11 cellular contexts compared by ENCODE assay signal in genomic region chr4:176436500-176436973, GRCh38.
DNase-seq lines count a peak whose midpoint lies in the region; ATAC-seq and TF ChIP-seq lines count a peak whose summit lies in the region.
"Had no signal": no experiment of that assay in that cellular context is flagged by ENCODE, and none has a peak within 500 bp of the region (broad histone marks: within the 10 kb centered on the region; RNA-seq: fewer than 3 reads in every experiment).

No MANE protein-coding gene starts in this region.

- TF ChIP-seq CTCF in mammary epithelial cell (conservative IDR thresholded peaks at IDR 0.05 in 1 of 2, IDR thresholded peaks at IDR 0.05 in 1 of 2; ENCODE audit: extremely low read depth in 1 of 2, insufficient read depth in 1 of 2, low read depth in 1 of 2, low read length in 2 of 2): no peak
- no peak for TF ChIP-seq CTCF in GM20000 (IDR thresholded peaks at IDR 0.05; ENCODE audit: extremely low read depth, missing control alignments)

- peak; percentile 64 for ATAC-seq in GM21423 (IDR thresholded peaks at IDR 0.05; ENCODE audit: unreplicated experiment)
- ATAC-seq: HCT116 had no signal

- dilution Hi-C loops in mammary epithelial cell (cut with HindIII; ENCODE audit: low sequenced_read_pairs): no loop called here

- H3K4me3 ChIP-seq in mammary epithelial cell (replicated peaks in 1 of 3; ENCODE audit: insufficient read depth in 1 of 3, low read depth in 2 of 3, low read length in 3 of 3): no peak overlapping the region
- H3K4me3 ChIP-seq: coronary artery had no signal

- peaks cover 23% of the 10 kb centered on the region for H3K4me1 ChIP-seq in mammary epithelial cell (ENCODE audit: insufficient read depth, low read length)

- intact Hi-C loops in mammary epithelial cell (cut with micrococcal nuclease): no loop called here

- H3K27me3 ChIP-seq in mammary epithelial cell (ENCODE audit: insufficient read depth, low read length): no peaks in the 10 kb centered on the region

- BruUV-seq in mammary epithelial cell (replicated peaks; lab: Mats Ljungman, UMichigan): no TSS peak

- H3K4me2 ChIP-seq in mammary epithelial cell (ENCODE audit: insufficient read depth, low read depth, low read length): no peak overlapping the region

- H3K79me2 ChIP-seq in mammary epithelial cell (ENCODE audit: insufficient read depth, low read length): no peaks in the 10 kb centered on the region

- no peaks in the 10 kb centered on the region for H3K36me3 ChIP-seq in mammary epithelial cell (ENCODE audit: insufficient read depth, low read length)

- peak; percentile 60 for DNase-seq in AG08395 (ENCODE audit: low spot score)
- peak; percentile 44 for DNase-seq in HPDE6-E6E7 (ENCODE audit: extremely low spot score)
- peak; percentile 98 for DNase-seq in mammary epithelial cell
- no peak for DNase-seq in NCI-H128 (lab: John Stamatoyannopoulos, UW; ENCODE audit: unreplicated experiment)
- no peak for DNase-seq in NCI-H1436 (lab: John Stamatoyannopoulos, UW)
- DNase-seq in GM20000 (ENCODE audit: low spot score): no peak
- DNase-seq in activated gamma-delta T cell treated with Interleukin-2 at 50 U/mL for 16 hours: no peak
- DNase-seq: NCI-H526 had no signal

- H3K27ac ChIP-seq in mammary epithelial cell (ENCODE audit: insufficient read depth, low read depth, low read length): peak overlapping the region; percentile 54
- H3K27ac ChIP-seq: coronary artery had no signal

- no peaks in the 10 kb centered on the region for H3K9me3 ChIP-seq in mammary epithelial cell (replicated peaks; ENCODE audit: insufficient read depth, low read length)

- in situ Hi-C loops in mammary epithelial cell (cut with MboI; ENCODE audit: low sequenced_read_pairs in 2 of 2): no loop called here

- H2AFZ ChIP-seq in mammary epithelial cell (ENCODE audit: low read depth, low read length): peak overlapping the region; percentile 36

- no peaks in the 10 kb centered on the region for H4K20me1 ChIP-seq in mammary epithelial cell (ENCODE audit: insufficient read depth, low read length)

- peak overlapping the region; percentile 27 for H3K9ac ChIP-seq in mammary epithelial cell (ENCODE audit: insufficient read depth, low read length)

- 13% methylated on average over 2 of the region's 3 CpGs for WGBS in mammary epithelial cell (ENCODE audit: low coverage, missing lambda C conversion rate)

- CTCF ChIA-PET in mammary epithelial cell (lab: Charles Lee; ENCODE audit: low non-redundant PET): no interaction called here

Comparison
In these comparisons a context has a peak if more than half of its experiments do, and no peak if none do; other contexts are left out.
1. DNase-seq: peak in AG08395 (single experiment), HPDE6-E6E7 (single experiment) and mammary epithelial cell (single experiment); none in NCI-H128 (single experiment), NCI-H1436 (single experiment), GM20000 (single experiment) and activated gamma-delta T cell treated with Interleukin-2 at 50 U/mL for 16 hours (single experiment).